8 cellular contexts compared by ENCODE assay signal in the genomic region with DNA sequence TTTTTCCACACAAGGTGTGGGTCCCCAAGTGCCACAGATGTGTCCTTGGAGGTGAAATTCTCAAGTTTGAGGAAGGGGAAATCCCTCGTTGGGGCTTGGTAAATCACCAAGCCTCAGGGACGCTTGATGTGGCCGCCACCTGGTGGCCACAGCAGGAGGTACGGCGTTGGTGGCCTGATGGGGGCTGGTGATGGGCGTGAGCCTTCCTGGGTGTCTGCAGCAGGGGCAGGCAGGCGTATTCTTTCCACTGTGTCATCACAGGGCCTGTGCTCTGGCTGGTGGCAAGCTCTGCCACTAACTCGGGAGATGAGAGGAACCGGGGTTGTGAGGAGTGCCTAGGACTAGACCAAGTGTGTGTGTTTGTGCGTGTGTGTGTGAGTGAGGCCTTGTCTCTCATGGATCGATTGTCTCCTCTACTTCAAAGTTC. TPM values are rescaled to one million over a fixed set of nuclear protein-coding genes. Genes with fewer than 3 reads are reported as not detected.
DNase-seq lines count a peak whose midpoint lies in the region; ATAC-seq, FAIRE-seq and TF ChIP-seq lines count a peak whose summit lies in the region.

No MANE protein-coding gene starts in this region.

- H3K36me3 ChIP-seq in bronchial epithelial cell (ENCODE audit: control insufficient read depth, insufficient read depth, low read length): no peaks in the 10 kb centered on the region

- H3K4me3 ChIP-seq in bronchial epithelial cell (ENCODE audit: low read depth, low read length): no peak overlapping the region

- TF ChIP-seq CTCF in bronchial epithelial cell (IDR thresholded peaks at IDR 0.05; ENCODE audit: insufficient read depth, low read length, severe bottlenecking): peak; percentile 95

- peak; percentile 91 for ATAC-seq in HG02623 (IDR thresholded peaks at IDR 0.05; ENCODE audit: unreplicated experiment)

- H3K27me3 ChIP-seq in bronchial epithelial cell (ENCODE audit: control insufficient read depth, insufficient read depth, low read length): no peaks in the 10 kb centered on the region

- DNase-seq in NCI-H82 (lab: John Stamatoyannopoulos, UW) (peak; percentile 89), NCI-H82 treated with DMSO at 0.1 percent for 48 hours (lab: John Stamatoyannopoulos, UW; ENCODE audit: unreplicated experiment) (no peak), NCI-H1092 (lab: John Stamatoyannopoulos, UW) (peak; percentile 50), bronchial epithelial cell (ENCODE audit: low read depth) (peak; percentile 57), kidney tubule cell (ENCODE audit: low spot score) (peak; percentile 81)
- peak; percentile 45 to 60 (median 54) for DNase-seq in activated CD4-positive, CD25-positive, alpha-beta regulatory T cell (lab: John Stamatoyannopoulos, UW)
- DNase-seq in stimulated activated CD4-positive, alpha-beta T cell treated with anti-CD3 and anti-CD28 coated beads, Interleukin-4, amount 100 ng/mL, for 24 hours: peak; percentile 83

- no peak for FAIRE-seq in bronchial epithelial cell (lab: Jason Lieb, UNC)

RNA-seq across cellular contexts. Expression of gene ACOX2, which starts 4.2 kb away (rescaled TPM):
- total RNA-seq in bronchial epithelial cell: 0.26 TPM in 1 of 2 replicates, not detected in the other

RNA-seq across cellular contexts. Expression of gene KCTD6, which starts 40.9 kb away (rescaled TPM):
- total RNA-seq in bronchial epithelial cell: 3.9 and 5.0 TPM in 2 replicates

RNA-seq across cellular contexts. Expression of gene FAM107A, which starts 44.4 kb away (rescaled TPM):
- total RNA-seq in bronchial epithelial cell: not detected in 2 replicates
